9 cellular contexts compared by ENCODE assay signal in genomic region chr16:90077240-90077756, GRCh38. TPM values are rescaled to one million over a fixed set of nuclear protein-coding genes. Genes with fewer than 3 reads are reported as not detected.
A peak's percentile ranks its signal among the peaks of the same experiment; 100 is the strongest.
DNase-seq lines count a peak whose midpoint lies in the region; ATAC-seq, FAIRE-seq and TF ChIP-seq lines count a peak whose summit lies in the region.
"Had no signal": no experiment of that assay in that cellular context is flagged by ENCODE, and none has a peak within 500 bp of the region (broad histone marks: within the 10 kb centered on the region; RNA-seq: fewer than 3 reads in every experiment).

Gene PRDM7 (minus strand): TSS chr16:90077331. CDS start chr16:90075910, 1,421 bp downstream.

- peak within 1 kb of the TSS; percentile 96 for H2AFZ ChIP-seq in endothelial cell of umbilical vein (ENCODE audit: low read depth, low read length)

- H3K4me3 ChIP-seq in endothelial cell of umbilical vein (replicated peaks in 1 of 3; ENCODE audit: insufficient read depth in 1 of 3, low read depth in 1 of 3, low read length in 3 of 3): peak within 1 kb of the TSS in 2 of 3 experiments; percentile 18 to 56

- DNase-seq in CD14-positive monocyte (ENCODE audit: low spot score) (peak; percentile 95), HPDE6-E6E7 (ENCODE audit: extremely low spot score) (peak; percentile 100), NOMO-1 treated with dmso at 0.1 percent for 144 hours (lab: John Stamatoyannopoulos, UW; ENCODE audit: unreplicated experiment) (peak; percentile 95), endothelial cell of umbilical vein (ENCODE audit: low read depth, low spot score) (peak; percentile 89), mesothelial cell of epicardium (ENCODE audit: low spot score in 2 of 2, unreplicated experiment in 2 of 2) (peak; percentile 92 to 97)
- peak; percentile 97 for DNase-seq in activated CD8-positive, alpha-beta memory T cell treated with anti-CD3 and anti-CD28 coated beads, Interleukin-2, amount 50 U/mL, for 4 hours
- peak; percentile 90 for DNase-seq in stimulated activated CD8-positive, alpha-beta memory T cell treated with anti-CD3 and anti-CD28 coated beads, Interleukin-15, amount 100 ng/mL, for 1 hour (ENCODE audit: low read depth)

- H3K36me3 Mint-ChIP-seq in CD14-positive monocyte: peaks cover 0 to 2% of the 10 kb centered on the region in 2 donors
- no peaks in the 10 kb centered on the region for H3K36me3 Mint-ChIP-seq in mesothelial cell of epicardium

- dilution Hi-C loops in endothelial cell of umbilical vein (cut with MboI; ENCODE audit: extremely low pct_ligation_motif_present, low sequenced_read_pairs): no loop called here

- peak; percentile 93 for ATAC-seq in GM19463 (IDR thresholded peaks at IDR 0.05; ENCODE audit: unreplicated experiment)

- H3K36me3 ChIP-seq in endothelial cell of umbilical vein (ENCODE audit: control insufficient read depth in 2 of 2, extremely low read depth in 1 of 2, insufficient read depth in 2 of 2, low read length in 2 of 2): no peaks in the 10 kb centered on the region

- peak within 1 kb of the TSS; percentile 88 for H3K4me2 ChIP-seq in endothelial cell of umbilical vein (ENCODE audit: insufficient read depth, low read length)

- H4K20me1 ChIP-seq in endothelial cell of umbilical vein (replicated peaks; ENCODE audit: control insufficient read depth, extremely low read depth, insufficient read depth, low read length): no peaks in the 10 kb centered on the region

- no peaks in the 10 kb centered on the region for H3K79me2 ChIP-seq in endothelial cell of umbilical vein (ENCODE audit: control insufficient read depth, insufficient read depth, low read length)

- no peaks in the 10 kb centered on the region for H3K9me1 ChIP-seq in endothelial cell of umbilical vein (replicated peaks; ENCODE audit: control insufficient read depth, extremely low read depth, insufficient read depth, low read length)

- H3K9me3 Mint-ChIP-seq in CD14-positive monocyte: peaks cover 0 to 2% (median 0%) of the 10 kb centered on the region in 7 donors
- H3K9me3 Mint-ChIP-seq in mesothelial cell of epicardium: no peaks in the 10 kb centered on the region

- CTCF ChIA-PET in endothelial cell of umbilical vein (lab: Charles Lee): no interaction called here

- H3K27ac Mint-ChIP-seq in CD14-positive monocyte (peak within 1 kb of the TSS; percentile 70 to 92 (median 87)), mesothelial cell of epicardium (peak within 1 kb of the TSS; percentile 92)

- peak; percentile 95 for FAIRE-seq in endothelial cell of umbilical vein (lab: Jason Lieb, UNC)

- no peaks in the 10 kb centered on the region for H3K9me3 ChIP-seq in endothelial cell of umbilical vein (replicated peaks; ENCODE audit: control insufficient read depth, insufficient read depth, low read length)

- POLR2A ChIA-PET in endothelial cell of umbilical vein (lab: Charles Lee): no interaction called here

- H3K4me3 Mint-ChIP-seq in CD14-positive monocyte (peak within 1 kb of the TSS; percentile 90 to 94), mesothelial cell of epicardium (peak within 1 kb of the TSS; percentile 67)

- TF ChIP-seq CTCF in CD14-positive monocyte (IDR thresholded peaks at IDR 0.05): no peak
- no peak for TF ChIP-seq CTCF in endothelial cell of umbilical vein (IDR thresholded peaks at IDR 0.05; ENCODE audit: extremely low read depth in 1 of 2, insufficient read depth in 1 of 2, low read depth in 1 of 2, low read length in 2 of 2)
- no peak for TF ChIP-seq CTCF in mesothelial cell of epicardium (IDR thresholded peaks at IDR 0.05; ENCODE audit: unreplicated experiment)

- H3K4me1 ChIP-seq in endothelial cell of umbilical vein (ENCODE audit: control insufficient read depth, extremely low read depth, insufficient read depth, low read length): peaks cover 9% of the 10 kb centered on the region

- intact Hi-C loops in CD14-positive monocyte (cut with micrococcal nuclease): no loop called here
- intact Hi-C loops in endothelial cell of umbilical vein (cut with micrococcal nuclease): no loop called here

- peaks cover 35% of the 10 kb centered on the region for H3K4me1 Mint-ChIP-seq in CD14-positive monocyte
- H3K4me1 Mint-ChIP-seq in mesothelial cell of epicardium: peaks cover 21% of the 10 kb centered on the region

- peaks cover 4 to 5% of the 10 kb centered on the region in 2 experiments for H3K27me3 ChIP-seq in endothelial cell of umbilical vein (ENCODE audit: control insufficient read depth in 2 of 2, insufficient read depth in 2 of 2, low read length in 2 of 2)

- no peak for TF ChIP-seq POLR2A in endothelial cell of umbilical vein (IDR thresholded peaks at IDR 0.05; ENCODE audit: low read depth, low read length)

- no peak within 1 kb of the TSS for H3K9ac ChIP-seq in endothelial cell of umbilical vein (replicated peaks; ENCODE audit: extremely low read depth, insufficient read depth, low read length)

- H3K27ac ChIP-seq in endothelial cell of umbilical vein (ENCODE audit: insufficient read depth, low read depth, low read length): no peak within 1 kb of the TSS
- H3K27ac ChIP-seq: VCaP had no signal

- H3K27me3 Mint-ChIP-seq in CD14-positive monocyte (ENCODE audit: low read depth in 3 of 3) (peaks cover 3 to 20% (median 5%) of the 10 kb centered on the region in 3 donors), mesothelial cell of epicardium (ENCODE audit: low read depth) (peaks cover 55% of the 10 kb centered on the region)

- BruUV-seq in endothelial cell of umbilical vein (replicated peaks; lab: Mats Ljungman, UMichigan): no TSS peak

TF ChIP-seq in endothelial cell of umbilical vein, 7 proteins besides CTCF, POLR2A, EP300 and RAD21:
- no peak for TF ChIP-seq MYC (IDR thresholded peaks at IDR 0.05; ENCODE audit: low read depth, low read length)
- TF ChIP-seq JUN (IDR thresholded peaks at IDR 0.05; ENCODE audit: borderline replicate concordance, insufficient read depth, insufficient read length, low read depth): no peak
- TF ChIP-seq, protein P1, sequence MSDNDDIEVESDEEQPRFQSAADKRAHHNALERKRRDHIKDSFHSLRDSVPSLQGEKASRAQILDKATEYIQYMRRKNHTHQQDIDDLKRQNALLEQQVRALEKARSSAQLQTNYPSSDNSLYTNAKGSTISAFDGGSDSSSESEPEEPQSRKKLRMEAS (IDR thresholded peaks at IDR 0.05; ENCODE audit: insufficient read depth, insufficient read length): no peak
- TF ChIP-seq POLR2AphosphoS5 (IDR thresholded peaks at IDR 0.05; ENCODE audit: insufficient read depth, low read depth, low read length): no peak
- TF ChIP-seq EZH2 (IDR thresholded peaks at IDR 0.05; ENCODE audit: borderline replicate concordance, low read depth, low read length, severe bottlenecking): no peak
- TF ChIP-seq GATA2 (IDR thresholded peaks at IDR 0.05; ENCODE audit: insufficient read depth, insufficient read length, low read depth, low read length): no peak
- no peak for TF ChIP-seq FOS (IDR thresholded peaks at IDR 0.05; ENCODE audit: borderline replicate concordance, insufficient read depth, low read length)

RNA-seq across cellular contexts. Expression of gene PRDM7, which starts in this region (rescaled TPM):
- polyA plus RNA-seq in CD14-positive monocyte (not detected), endothelial cell of umbilical vein (not detected in 2 replicates)
- total RNA-seq in endothelial cell of umbilical vein (not detected in 2 replicates), mesothelial cell of epicardium (not detected in 3 replicates)
- polyA plus RNA-seq in endothelial cell of umbilical vein (2011; cell fraction: cytosol; rRNA removed): not detected in 2 replicates
- not detected in 2 replicates for polyA plus RNA-seq in endothelial cell of umbilical vein (2011; cell fraction: nucleus; rRNA removed)
- polyA plus RNA-seq in endothelial cell of umbilical vein (2012): not detected in 2 replicates
- not detected in 2 replicates for polyA minus RNA-seq in endothelial cell of umbilical vein
- not detected for polyA minus RNA-seq in endothelial cell of umbilical vein (2011; cell fraction: cytosol; rRNA and poly(A)+ RNA removed)
- polyA minus RNA-seq in endothelial cell of umbilical vein (2011; cell fraction: nucleus; rRNA and poly(A)+ RNA removed): not detected in 2 replicates

Comparison
In these comparisons a context has a peak if more than half of its experiments do, and no peak if none do; other contexts are left out.
1. Peak in DNase-seq in CD14-positive monocyte; RNA of the gene not detected or under 1 TPM.
2. Peak in DNase-seq, H3K4me3 ChIP-seq and H3K4me2 ChIP-seq in endothelial cell of umbilical vein; RNA of the gene not detected or under 1 TPM.
3. Peak in DNase-seq in mesothelial cell of epicardium; RNA of the gene not detected or under 1 TPM.